8 cellular contexts compared by ENCODE assay signal in genomic region chr6:24359640-24360454, GRCh38. TPM values are rescaled to one million over a fixed set of nuclear protein-coding genes. Genes with fewer than 3 reads are reported as not detected.
DNase-seq lines count a peak whose midpoint lies in the region; ATAC-seq and TF ChIP-seq lines count a peak whose summit lies in the region.

No MANE protein-coding gene starts in this region.

- H3K27me3 Mint-ChIP-seq in activated CD4-positive, alpha-beta memory T cell treated with anti-CD3 and anti-CD28 coated beads, Interleukin-2, amount 10 ng/mL, durations not matched to agents 7 days and 5 days: peaks cover 43% of the 10 kb centered on the region

- H3K9me3 ChIP-seq in lung (ENCODE audit: control insufficient read depth in 2 of 2, insufficient read depth in 1 of 2, low read length in 1 of 2): peaks cover 0 to 2% of the 10 kb centered on the region in 2 donors

- TF ChIP-seq CTCF in lung (IDR thresholded peaks at IDR 0.05; ENCODE audit: control extremely low read depth, extremely low read depth): no peak

- H3K36me3 ChIP-seq in lung (ENCODE audit: control insufficient read depth in 2 of 2, insufficient read depth in 2 of 2, low read length in 2 of 2): no peaks in the 10 kb centered on the region

- POLR2A ChIA-PET in activated CD4-positive, alpha-beta memory T cell treated with anti-CD3 and anti-CD28 coated beads, Interleukin-2, amount 10 ng/mL, durations not matched to agents 7 days and 5 days (lab: Charles Lee): no interaction called here

- ATAC-seq in GM19455 (IDR thresholded peaks at IDR 0.05; ENCODE audit: unreplicated experiment): peak; percentile 88
- ATAC-seq in HG03571 (IDR thresholded peaks at IDR 0.05; ENCODE audit: unreplicated experiment): peak; percentile 83
- ATAC-seq in lung (ENCODE audit: insufficient read depth, low FRiP score): peak; percentile 80

- CTCF ChIA-PET in activated CD4-positive, alpha-beta memory T cell treated with anti-CD3 and anti-CD28 coated beads, Interleukin-2, amount 10 ng/mL, durations not matched to agents 7 days and 5 days (lab: Charles Lee): interaction anchor here (0.8 to 2.3 kb wide), 10 partner anchors 9 to 161 kb away, joined by 3 to 9 read pairs (median 4); partner anchors contain the start of gene MRS2

- 6 to 7% methylated on average over 48 to 55 of the region's 55 CpGs for WGBS in lung, 2 donors

- H3K4me1 ChIP-seq in lung (ENCODE audit: control insufficient read depth in 2 of 2, insufficient read depth in 2 of 2, low read length in 2 of 2): peaks cover 0 to 9% of the 10 kb centered on the region in 2 donors

- H3K9me3 Mint-ChIP-seq in activated CD4-positive, alpha-beta memory T cell treated with anti-CD3 and anti-CD28 coated beads, Interleukin-2, amount 10 ng/mL, durations not matched to agents 7 days and 5 days: no peaks in the 10 kb centered on the region

- H3K27ac ChIP-seq in lung (ENCODE audit: low read depth in 1 of 2, low read length in 1 of 2): peak overlapping the region in 1 of 2 donors; percentile 17

- no peaks in the 10 kb centered on the region for H3K36me3 Mint-ChIP-seq in activated CD4-positive, alpha-beta memory T cell treated with anti-CD3 and anti-CD28 coated beads, Interleukin-2, amount 10 ng/mL, durations not matched to agents 7 days and 5 days (ENCODE audit: low read depth)

- DNase-seq in CD1c-positive myeloid dendritic cell (ENCODE audit: extremely low spot score): peak; percentile 89
- DNase-seq in NCI-H774 (lab: John Stamatoyannopoulos, UW): peak; percentile 96
- DNase-seq in activated CD4-positive, alpha-beta memory T cell treated with anti-CD3 and anti-CD28 coated beads, Interleukin-2, amount 10 ng/mL, durations not matched to agents 7 days and 5 days: peak; percentile 84
- peak; percentile 69 for DNase-seq in effector CD8-positive, alpha-beta T cell (lab: John Stamatoyannopoulos, UW)
- DNase-seq in lung (ENCODE audit: low spot score): peak; percentile 84
- DNase-seq in stimulated activated CD4-positive, alpha-beta T cell treated with anti-CD3 and anti-CD28 coated beads, TNF-alpha, amount 100 ng/mL, for 24 hours (ENCODE audit: low read depth in 3 of 3): peak; percentile 69 to 84 (median 76)

- H3K27ac Mint-ChIP-seq in activated CD4-positive, alpha-beta memory T cell treated with anti-CD3 and anti-CD28 coated beads, Interleukin-2, amount 10 ng/mL, durations not matched to agents 7 days and 5 days: no peak overlapping the region

- H3K4me3 ChIP-seq in lung: no peak overlapping the region

- H3K4me1 Mint-ChIP-seq in activated CD4-positive, alpha-beta memory T cell treated with anti-CD3 and anti-CD28 coated beads, Interleukin-2, amount 10 ng/mL, durations not matched to agents 7 days and 5 days: peaks cover 17% of the 10 kb centered on the region

- H3K4me3 Mint-ChIP-seq in activated CD4-positive, alpha-beta memory T cell treated with anti-CD3 and anti-CD28 coated beads, Interleukin-2, amount 10 ng/mL, durations not matched to agents 7 days and 5 days: peak overlapping the region; percentile 60

- H3K27me3 ChIP-seq in lung (ENCODE audit: control insufficient read depth, insufficient read depth): no peaks in the 10 kb centered on the region

RNA-seq across cellular contexts. Expression of gene DCDC2, which starts 2.0 kb away (rescaled TPM):
- not detected for total RNA-seq in activated CD4-positive, alpha-beta memory T cell treated with anti-CD3 and anti-CD28 coated beads, Interleukin-2, amount 10 ng/mL, durations not matched to agents 7 days and 5 days
- total RNA-seq in lung: 10 to 100 TPM in 1 of 2 donors, 1 to 10 TPM in 1; 9.8 to 14.2 TPM
- 1 to 10 TPM; 2.3 to 2.6 TPM for polyA plus RNA-seq in lung

RNA-seq across cellular contexts. Expression of gene MRS2, which starts 42.9 kb away (rescaled TPM):
- 10 to 100 TPM; 16.6 to 17.0 TPM for total RNA-seq in activated CD4-positive, alpha-beta memory T cell treated with anti-CD3 and anti-CD28 coated beads, Interleukin-2, amount 10 ng/mL, durations not matched to agents 7 days and 5 days
- total RNA-seq in lung: 10 to 100 TPM; 19.9 to 26.4 TPM
- 10 to 100 TPM; 13.6 to 15.7 TPM for polyA plus RNA-seq in lung

Comparison
In these comparisons a context has a peak if more than half of its experiments do, and no peak if none do; other contexts are left out.
1. RNA of gene DCDC2, which starts 2.0 kb away (total RNA-seq): 9.8 to 14.2 TPM in lung; not detected in activated CD4-positive, alpha-beta memory T cell treated with anti-CD3 and anti-CD28 coated beads, Interleukin-2, amount 10 ng/mL, durations not matched to agents 7 days and 5 days; every median in the first group is over 10 times any median in the second.
2. Peak in every context shown above with its lines, with median percentiles within 50 percentile points of each other: DNase-seq and ATAC-seq.